8 cellular contexts compared by ENCODE assay signal in genomic region chr7:138979226-138979979, GRCh38. TPM values are rescaled to one million over a fixed set of nuclear protein-coding genes. Genes with fewer than 3 reads are reported as not detected.
A peak's percentile ranks its signal among the peaks of the same experiment; 100 is the strongest.
DNase-seq lines count a peak whose midpoint lies in the region; ATAC-seq and TF ChIP-seq lines count a peak whose summit lies in the region.

No MANE protein-coding gene starts in this region.

- H2AK5ac ChIP-seq in trophoblast cell (ENCODE audit: low read length): peak overlapping the region; percentile 33

- in situ Hi-C loops in KBM-7 (cut with MboI; ENCODE audit: low pct_unique_long_range_greater_than_20kb, low sequenced_read_pairs): no loop called here

- intact Hi-C loops in right cardiac atrium (cut with DNase I): loop anchor here in 1 of 4 donors (10.0 kb wide), 1 partner anchor 95 kb away; no protein-coding TSS in a partner anchor

- no peak overlapping the region for H2AFZ ChIP-seq in trophoblast cell (ENCODE audit: insufficient read depth, low read length, poor library complexity)

- peak overlapping the region; percentile 71 for H3K4me2 ChIP-seq in trophoblast cell (ENCODE audit: low read length)

- H4K8ac ChIP-seq in trophoblast cell (ENCODE audit: low read depth, low read length): peak overlapping the region; percentile 55

- peak overlapping the region; percentile 18 for H2BK120ac ChIP-seq in trophoblast cell (ENCODE audit: insufficient read depth, low read length, poor library complexity)

- ATAC-seq in right cardiac atrium: no peak

- H3K9me3 ChIP-seq in duodenal mucosa (ENCODE audit: control insufficient read depth in 1 of 2, low read length in 2 of 2) (no peaks in the 10 kb centered on the region), trophoblast cell (ENCODE audit: insufficient read depth, low read depth, low read length) (no peaks in the 10 kb centered on the region), right cardiac atrium (ENCODE audit: control insufficient read depth, low read length) (no peaks in the 10 kb centered on the region)

- H3K27me3 ChIP-seq in duodenal mucosa (ENCODE audit: control insufficient read depth in 1 of 2, insufficient read depth in 2 of 2, low read length in 2 of 2): peaks cover 0 to 12% of the 10 kb centered on the region in 2 donors
- H3K27me3 ChIP-seq in trophoblast cell (ENCODE audit: insufficient read depth, low read length): no peaks in the 10 kb centered on the region
- no peaks in the 10 kb centered on the region for H3K27me3 ChIP-seq in right cardiac atrium (ENCODE audit: control insufficient read depth, insufficient read depth)

- WGBS in trophoblast cell (ENCODE audit: extremely low coverage, insufficient coverage, insufficient read length): no CpG with 5 or more reads among the region's 6 CpGs
- 97% methylated on average over 6 of the region's 6 CpGs for WGBS in right cardiac atrium

- peak; percentile 28 for DNase-seq in NCI-H82 (lab: John Stamatoyannopoulos, UW)
- no peak for DNase-seq in NCI-H82 treated with DMSO at 0.1 percent for 48 hours (lab: John Stamatoyannopoulos, UW; ENCODE audit: unreplicated experiment)
- DNase-seq in KBM-7: peak; percentile 61
- peak in 1 of 2 donors; percentile 27 for DNase-seq in trophoblast cell
- DNase-seq in GM10266 (ENCODE audit: extremely low spot score): no peak
- no peak for DNase-seq in right cardiac atrium
- DNase-seq in occipital lobe (lab: John Stamatoyannopoulos, UW): no peak

- H3K79me2 ChIP-seq in trophoblast cell (ENCODE audit: control insufficient read depth, insufficient read depth, low read length, poor library complexity): peaks cover 5% of the 10 kb centered on the region

- peak overlapping the region; percentile 60 to 76 for H3K4me3 ChIP-seq in duodenal mucosa (ENCODE audit: low read depth in 1 of 2, low read length in 2 of 2)
- no peak overlapping the region for H3K4me3 ChIP-seq in trophoblast cell (ENCODE audit: low read depth, low read length)
- no peak overlapping the region for H3K4me3 ChIP-seq in right cardiac atrium (ENCODE audit: low read length)

- peak overlapping the region; percentile 73 for H3K14ac ChIP-seq in trophoblast cell (ENCODE audit: low read length)

- peak overlapping the region; percentile 19 for H3K4ac ChIP-seq in trophoblast cell (ENCODE audit: low read depth, low read length)

- peak overlapping the region; percentile 37 for H2BK12ac ChIP-seq in trophoblast cell (ENCODE audit: low read length)

- no peak for TF ChIP-seq CTCF in GM10266 (IDR thresholded peaks at IDR 0.05; ENCODE audit: control insufficient read depth, insufficient read depth, low read depth, missing control alignments)

- H4K91ac ChIP-seq in trophoblast cell (ENCODE audit: low read depth, low read length): peak overlapping the region; percentile 29

- H3K9ac ChIP-seq in duodenal mucosa (ENCODE audit: low read depth in 1 of 2, low read length in 2 of 2): no peak overlapping the region
- no peak overlapping the region for H3K9ac ChIP-seq in trophoblast cell (ENCODE audit: low read length)

- H3K27ac ChIP-seq in duodenal mucosa (ENCODE audit: low read depth, low read length): no peak overlapping the region
- H3K27ac ChIP-seq in trophoblast cell (ENCODE audit: low read depth, low read length): peak overlapping the region; percentile 5
- H3K27ac ChIP-seq in right cardiac atrium (ENCODE audit: low read length): no peak overlapping the region

- H3K23ac ChIP-seq in trophoblast cell (ENCODE audit: low read length): no peak overlapping the region

- H3K36me3 ChIP-seq in duodenal mucosa (ENCODE audit: control insufficient read depth in 1 of 2, insufficient read depth in 2 of 2, low read length in 2 of 2): no peaks in the 10 kb centered on the region
- H3K36me3 ChIP-seq in trophoblast cell (ENCODE audit: control insufficient read depth in 1 of 2, insufficient read depth in 2 of 2, low read length in 2 of 2): no peaks in the 10 kb centered on the region

- H3K18ac ChIP-seq in trophoblast cell (ENCODE audit: low read length): peak overlapping the region; percentile 47

- no peak overlapping the region for H4K12ac ChIP-seq in trophoblast cell (ENCODE audit: low read depth, low read length)

- peak overlapping the region; percentile 3 for H2BK5ac ChIP-seq in trophoblast cell (ENCODE audit: low read depth, low read length, poor library complexity)

- H3K4me1 ChIP-seq in duodenal mucosa (ENCODE audit: control insufficient read depth in 1 of 2, insufficient read depth in 2 of 2, low read length in 2 of 2) (peaks cover 11 to 14% of the 10 kb centered on the region in 2 donors), trophoblast cell (ENCODE audit: control insufficient read depth in 1 of 2, insufficient read depth in 2 of 2, low read length in 2 of 2) (peaks cover 11 to 20% of the 10 kb centered on the region in 2 experiments), right cardiac atrium (ENCODE audit: control insufficient read depth, insufficient read depth, low read length) (peaks cover 5% of the 10 kb centered on the region)

- peaks cover 23% of the 10 kb centered on the region for H3K79me1 ChIP-seq in trophoblast cell (ENCODE audit: low read length)

RNA-seq across cellular contexts. Expression of gene KIAA1549, which starts 1.8 kb away (rescaled TPM):
- polyA plus RNA-seq in trophoblast cell (2013): 19.0 and 19.5 TPM in 2 replicates
- total RNA-seq in right cardiac atrium (1 to 10 TPM in 3 of 4 donors, under 1 TPM in 1; 0.86 to 1.9 (median 1.6) TPM), occipital lobe (28.4 TPM)
- polyA plus RNA-seq in right cardiac atrium: 0.52 TPM

RNA-seq across cellular contexts. Expression of gene ZC3HAV1L, which starts 56.4 kb away (rescaled TPM):
- polyA plus RNA-seq in trophoblast cell (2013): 8.0 and 8.2 TPM in 2 replicates
- total RNA-seq in right cardiac atrium (1 to 10 TPM; 4.4 to 5.5 (median 5.3) TPM), occipital lobe (10.8 TPM)
- 0.86 TPM for polyA plus RNA-seq in right cardiac atrium

Comparison
In these comparisons a context has a peak if more than half of its experiments do, and no peak if none do; other contexts are left out.
1. DNase-seq: peak in NCI-H82 (single experiment) and KBM-7 (single experiment); none in NCI-H82 treated with DMSO at 0.1 percent for 48 hours (single experiment), GM10266 (single experiment), right cardiac atrium (0 of 3) and occipital lobe (single experiment).
2. H3K4me3 ChIP-seq: peak in duodenal mucosa (2 of 2); none in trophoblast cell (single experiment) and right cardiac atrium (single experiment).
3. RNA of gene KIAA1549, which starts 1.8 kb away (total RNA-seq): 28.4 TPM in occipital lobe (single experiment); 0.86 to 1.9 TPM in right cardiac atrium; every median in the first group is over 10 times any median in the second.